18 cellular contexts compared by ENCODE assay signal in genomic region chr9:115687356-115687755, GRCh38.
A peak's percentile ranks its signal among the peaks of the same experiment; 100 is the strongest.
DNase-seq lines count a peak whose midpoint lies in the region; ATAC-seq, FAIRE-seq and TF ChIP-seq lines count a peak whose summit lies in the region.
"Had no signal": no experiment of that assay in that cellular context is flagged by ENCODE, and none has a peak within 500 bp of the region (broad histone marks: within the 10 kb centered on the region; RNA-seq: fewer than 3 reads in every experiment).

No MANE protein-coding gene starts in this region.

- POLR2A ChIA-PET in MCF 10A (lab: Yijun Ruan, JAX) (no interaction called here), IMR-90 (lab: Charles Lee; ENCODE audit: unreplicated experiment) (no interaction called here)
- POLR2A ChIA-PET in activated CD4-positive, alpha-beta memory T cell treated with anti-CD3 and anti-CD28 coated beads for 36 hours (lab: Charles Lee), result no interaction called here
- POLR2A ChIA-PET in activated CD4-positive, alpha-beta T cell treated with anti-CD3 and anti-CD28 coated beads for 36 hours (lab: Charles Lee), result no interaction called here

- TF ChIP-seq POLR2A in breast epithelium (IDR thresholded peaks at IDR 0.05), result no peak
- TF ChIP-seq POLR2A in IMR-90 (IDR thresholded peaks at IDR 0.05; ENCODE audit: low read depth, low read length), result no peak

- H3K27ac Mint-ChIP-seq in MCF 10A (ENCODE audit: low read depth, unreplicated experiment), result peak overlapping the region; percentile 24
- H3K27ac Mint-ChIP-seq in activated CD4-positive, alpha-beta memory T cell treated with anti-CD3 and anti-CD28 coated beads for 36 hours, result no peak overlapping the region
- H3K27ac Mint-ChIP-seq in activated CD4-positive, alpha-beta T cell treated with anti-CD3 and anti-CD28 coated beads for 36 hours, result no peak overlapping the region
- H3K27ac Mint-ChIP-seq: CD4-positive, alpha-beta memory T cell; GM23338 had no signal

- H3K27me3 ChIP-seq in breast epithelium (no peaks in the 10 kb centered on the region), IMR-90 (ENCODE audit: control insufficient read depth, insufficient read depth, low read length) (no peaks in the 10 kb centered on the region), mammary epithelial cell (ENCODE audit: insufficient read depth, low read length) (no peaks in the 10 kb centered on the region), keratinocyte (ENCODE audit: control insufficient read depth, extremely low read depth, insufficient read depth, low read length) (no peaks in the 10 kb centered on the region)

- dilution Hi-C loops in IMR-90 (cut with HindIII; ENCODE audit: low sequenced_read_pairs, unreplicated experiment), result no loop called here
- dilution Hi-C loops in mammary epithelial cell (cut with HindIII; ENCODE audit: low sequenced_read_pairs), result no loop called here
- dilution Hi-C loops in keratinocyte (cut with MboI; ENCODE audit: extremely low pct_ligation_motif_present, low sequenced_read_pairs), result no loop called here

- no peak for ATAC-seq in IMR-90 (ENCODE audit: low read depth)
- no peak for ATAC-seq in activated CD4-positive, alpha-beta T cell treated with anti-CD3 and anti-CD28 coated beads for 36 hours
- ATAC-seq: GM23338, K562 had no signal

- H3K4me2 ChIP-seq in IMR-90 (ENCODE audit: low read depth, low read length) (no peak overlapping the region), mammary epithelial cell (ENCODE audit: insufficient read depth, low read depth, low read length) (no peak overlapping the region), keratinocyte (ENCODE audit: control insufficient read depth, extremely low read depth, insufficient read depth, low read depth, low read length) (peak overlapping the region; percentile 55)
- H3K4me2 ChIP-seq: GM23338 had no signal

- no peak overlapping the region for H2AK9ac ChIP-seq in IMR-90 (replicated peaks; ENCODE audit: low read depth, low read length, poor library complexity)

- no peak overlapping the region for H4K8ac ChIP-seq in IMR-90 (ENCODE audit: low read depth in 2 of 2, low read length in 2 of 2)

- no peak overlapping the region; the same call in 1 of the 2 replicates for H2AK5ac ChIP-seq in IMR-90 (ENCODE audit: low read depth, low read length)

- peaks cover 12% of the 10 kb centered on the region for H3K9me3 Mint-ChIP-seq in MCF 10A (ENCODE audit: unreplicated experiment)
- peaks cover 2% of the 10 kb centered on the region for H3K9me3 Mint-ChIP-seq in activated CD4-positive, alpha-beta memory T cell treated with anti-CD3 and anti-CD28 coated beads for 36 hours
- no peaks in the 10 kb centered on the region for H3K9me3 Mint-ChIP-seq in activated CD4-positive, alpha-beta T cell treated with anti-CD3 and anti-CD28 coated beads for 36 hours (ENCODE audit: low read depth)

- H3K4me1 ChIP-seq in breast epithelium, result no peaks in the 10 kb centered on the region
- H3K4me1 ChIP-seq in IMR-90 (ENCODE audit: control insufficient read depth, insufficient read depth, low read length), result peaks cover 7% of the 10 kb centered on the region
- peaks cover 23% of the 10 kb centered on the region for H3K4me1 ChIP-seq in mammary epithelial cell (ENCODE audit: insufficient read depth, low read length)
- peaks cover 20% of the 10 kb centered on the region for H3K4me1 ChIP-seq in keratinocyte (ENCODE audit: control insufficient read depth, extremely low read depth, insufficient read depth, low read length)

- H3K36me3 Mint-ChIP-seq in MCF 10A (ENCODE audit: insufficient read depth, unreplicated experiment), result no peaks in the 10 kb centered on the region
- no peaks in the 10 kb centered on the region for H3K36me3 Mint-ChIP-seq in activated CD4-positive, alpha-beta memory T cell treated with anti-CD3 and anti-CD28 coated beads for 36 hours
- H3K36me3 Mint-ChIP-seq in activated CD4-positive, alpha-beta T cell treated with anti-CD3 and anti-CD28 coated beads for 36 hours (ENCODE audit: low read depth), result no peaks in the 10 kb centered on the region
- H3K36me3 Mint-ChIP-seq: CD4-positive, alpha-beta memory T cell had no signal

- TF ChIP-seq RAD21 in IMR-90 (IDR thresholded peaks at IDR 0.05; ENCODE audit: low read length), result no peak

- H3K56ac ChIP-seq in IMR-90 (ENCODE audit: extremely low read depth, insufficient read depth, low read length), result no peak overlapping the region

- in situ Hi-C loops in IMR-90 (cut with MboI; ENCODE audit: low sequenced_read_pairs), result no loop called here
- in situ Hi-C loops in mammary epithelial cell (cut with MboI; ENCODE audit: low sequenced_read_pairs in 2 of 2), result loop anchor here in 1 of 2 donors (10.0 kb wide), 1 partner anchor 83 kb away; no protein-coding TSS in a partner anchor

- no peaks in the 10 kb centered on the region for H3K79me1 ChIP-seq in IMR-90 (ENCODE audit: low read depth in 1 of 2, low read length in 2 of 2)

- H3K27ac ChIP-seq in breast epithelium (no peak overlapping the region), IMR-90 (ENCODE audit: insufficient read depth, low read length) (no peak overlapping the region), mammary epithelial cell (ENCODE audit: insufficient read depth, low read depth, low read length) (no peak overlapping the region), keratinocyte (ENCODE audit: control insufficient read depth, insufficient read depth, low read length) (no peak overlapping the region)
- H3K27ac ChIP-seq: C4-2B, HL-60 had no signal

- H2BK20ac ChIP-seq in IMR-90 (ENCODE audit: low read depth, low read length), result no peak overlapping the region

- no peak overlapping the region; the same call in 1 of the 2 replicates for H3K18ac ChIP-seq in IMR-90 (ENCODE audit: low read depth, low read length)

- peak overlapping the region; percentile 20; the same call in 1 of the 2 replicates for H2BK120ac ChIP-seq in IMR-90 (ENCODE audit: low read depth, low read length)

- no peaks in the 10 kb centered on the region for H3K27me3 Mint-ChIP-seq in MCF 10A (ENCODE audit: insufficient read depth, unreplicated experiment)
- H3K27me3 Mint-ChIP-seq in activated CD4-positive, alpha-beta memory T cell treated with anti-CD3 and anti-CD28 coated beads for 36 hours, result peaks cover 3% of the 10 kb centered on the region
- no peaks in the 10 kb centered on the region for H3K27me3 Mint-ChIP-seq in activated CD4-positive, alpha-beta T cell treated with anti-CD3 and anti-CD28 coated beads for 36 hours

- no peak overlapping the region for H4K91ac ChIP-seq in IMR-90 (ENCODE audit: insufficient read depth, low read depth, low read length)

- peaks cover 26% of the 10 kb centered on the region for H3K4me1 Mint-ChIP-seq in MCF 10A (ENCODE audit: insufficient read depth, unreplicated experiment)
- no peaks in the 10 kb centered on the region for H3K4me1 Mint-ChIP-seq in activated CD4-positive, alpha-beta memory T cell treated with anti-CD3 and anti-CD28 coated beads for 36 hours (ENCODE audit: low read depth)
- no peaks in the 10 kb centered on the region for H3K4me1 Mint-ChIP-seq in activated CD4-positive, alpha-beta T cell treated with anti-CD3 and anti-CD28 coated beads for 36 hours
- H3K4me1 Mint-ChIP-seq: CD4-positive, alpha-beta memory T cell; GM23338 had no signal

- peaks cover 5% of the 10 kb centered on the region; the same call in 1 of the 2 replicates for H3K9me1 ChIP-seq in IMR-90 (ENCODE audit: insufficient read depth, low read length)
- H3K9me1 ChIP-seq in keratinocyte (ENCODE audit: control insufficient read depth, extremely low read depth, insufficient read depth, low read length), result no peaks in the 10 kb centered on the region

- no peak overlapping the region; the same call in 1 of the 2 replicates for H4K5ac ChIP-seq in IMR-90 (ENCODE audit: low read depth, low read length)

- H2BK15ac ChIP-seq in IMR-90 (ENCODE audit: low read depth, low read length), result no peak overlapping the region

- H2BK5ac ChIP-seq in IMR-90 (ENCODE audit: low read depth, low read length, poor library complexity, severe bottlenecking), result no peak overlapping the region

- no peak for DNase-seq in MCF 10A (ENCODE audit: unreplicated experiment)
- DNase-seq in breast epithelium (ENCODE audit: low spot score in 2 of 2), result no peak
- DNase-seq in IMR-90, result no peak
- peak; percentile 55 for DNase-seq in mammary epithelial cell
- no peak for DNase-seq in keratinocyte (ENCODE audit: low read depth, low spot score)
- no peak for DNase-seq in activated CD4-positive, alpha-beta memory T cell treated with anti-CD3 and anti-CD28 coated beads for 36 hours
- DNase-seq in activated CD4-positive, alpha-beta T cell treated with anti-CD3 and anti-CD28 coated beads for 36 hours, result no peak
- DNase-seq in stimulated activated CD4-positive, alpha-beta T cell treated with anti-CD3 and anti-CD28 coated beads, Interleukin-2, amount 100 ng/mL, for 24 hours, result no peak
- DNase-seq: AML-193; CD4-positive, alpha-beta memory T cell; DMS153; DMS79; GF-D8; HCEC 1CT had no signal

- H3K4me3 ChIP-seq in breast epithelium (no peak overlapping the region), IMR-90 (ENCODE audit: insufficient read depth, low read depth, low read length) (no peak overlapping the region), mammary epithelial cell (replicated peaks in 1 of 3; ENCODE audit: insufficient read depth in 1 of 3, low read depth in 2 of 3, low read length in 3 of 3) (no peak overlapping the region), keratinocyte (ENCODE audit: control insufficient read depth in 2 of 3, extremely low read depth in 1 of 3, insufficient read depth in 2 of 3, low read depth in 1 of 3, low read length in 3 of 3) (peak overlapping the region in 1 of 3 experiments; percentile 12)
- H3K4me3 ChIP-seq: GM23338, K562 had no signal

- H3K79me2 ChIP-seq in mammary epithelial cell (ENCODE audit: insufficient read depth, low read length) (no peaks in the 10 kb centered on the region), keratinocyte (ENCODE audit: control insufficient read depth, insufficient read depth, low read length) (no peaks in the 10 kb centered on the region)

- no peak overlapping the region for H3K14ac ChIP-seq in IMR-90 (replicated peaks; ENCODE audit: low read depth, low read length)

- H2AFZ ChIP-seq in IMR-90 (replicated peaks; ENCODE audit: low read length, poor library complexity) (no peak overlapping the region), mammary epithelial cell (ENCODE audit: low read depth, low read length) (peak overlapping the region; percentile 35), keratinocyte (ENCODE audit: control insufficient read depth, low read length) (peak overlapping the region; percentile 70)
- H2AFZ ChIP-seq: GM23338 had no signal

- no peaks in the 10 kb centered on the region for H3K9me3 ChIP-seq in breast epithelium
- H3K9me3 ChIP-seq in IMR-90 (ENCODE audit: control insufficient read depth, insufficient read depth, low read length), result no peaks in the 10 kb centered on the region
- H3K9me3 ChIP-seq in mammary epithelial cell (replicated peaks; ENCODE audit: insufficient read depth, low read length), result no peaks in the 10 kb centered on the region
- H3K9me3 ChIP-seq in keratinocyte (ENCODE audit: control insufficient read depth, low read depth, low read length), result no peaks in the 10 kb centered on the region

- CTCF ChIA-PET in MCF 10A (lab: Yijun Ruan, JAX) (interaction anchor here (0.6 to 1.5 kb wide), 3 partner anchors 26 to 94 kb away, joined by 3 to 5 read pairs (median 3); no protein-coding TSS in a partner anchor), IMR-90 (lab: Yijun Ruan, JAX) (no interaction called here), mammary epithelial cell (lab: Charles Lee; ENCODE audit: low non-redundant PET) (no interaction called here)
- CTCF ChIA-PET in activated CD4-positive, alpha-beta memory T cell treated with anti-CD3 and anti-CD28 coated beads for 36 hours (lab: Charles Lee), result no interaction called here
- CTCF ChIA-PET in activated CD4-positive, alpha-beta T cell treated with anti-CD3 and anti-CD28 coated beads for 36 hours (lab: Charles Lee), result no interaction called here

- H3K4me3 Mint-ChIP-seq in MCF 10A (ENCODE audit: unreplicated experiment), result no peak overlapping the region
- no peak overlapping the region for H3K4me3 Mint-ChIP-seq in activated CD4-positive, alpha-beta memory T cell treated with anti-CD3 and anti-CD28 coated beads for 36 hours
- no peak overlapping the region for H3K4me3 Mint-ChIP-seq in activated CD4-positive, alpha-beta T cell treated with anti-CD3 and anti-CD28 coated beads for 36 hours
- H3K4me3 Mint-ChIP-seq: CD4-positive, alpha-beta memory T cell; GM23338 had no signal

- no peak for FAIRE-seq in keratinocyte (lab: Jason Lieb, UNC)
- FAIRE-seq: K562 had no signal

- H3K4ac ChIP-seq in IMR-90 (ENCODE audit: low read depth, low read length), result no peak overlapping the region

- WGBS in IMR-90 (ENCODE audit: extremely low coverage in 2 of 2, insufficient read length in 1 of 2), 2 experiments, result no CpG with 5 or more reads among the region's 3 CpGs
- 78% methylated on average over 3 of the region's 3 CpGs for WGBS in mammary epithelial cell (ENCODE audit: low coverage, missing lambda C conversion rate)

- H3K23ac ChIP-seq in IMR-90 (ENCODE audit: low read depth, low read length), result no peak overlapping the region

- no peak for TF ChIP-seq CTCF in MCF 10A (IDR thresholded peaks at IDR 0.05; ENCODE audit: unreplicated experiment)
- TF ChIP-seq CTCF in breast epithelium (IDR thresholded peaks at IDR 0.05), result no peak
- TF ChIP-seq CTCF in IMR-90 (conservative IDR thresholded peaks at IDR 0.05; ENCODE audit: low read depth, low read length), result no peak
- no peak for TF ChIP-seq CTCF in mammary epithelial cell (conservative IDR thresholded peaks at IDR 0.05 in 1 of 2, IDR thresholded peaks at IDR 0.05 in 1 of 2; ENCODE audit: extremely low read depth in 1 of 2, insufficient read depth in 1 of 2, low read depth in 1 of 2, low read length in 2 of 2)
- TF ChIP-seq CTCF in keratinocyte (optimal IDR thresholded peaks at IDR 0.05 in 1 of 3, IDR thresholded peaks at IDR 0.05 in 1 of 3, conservative IDR thresholded peaks at IDR 0.05 in 1 of 3; ENCODE audit: extremely low read depth in 1 of 3, insufficient read depth in 2 of 3, low read length in 3 of 3), result no peak

- intact Hi-C loops in MCF 10A (cut with micrococcal nuclease), result no loop called here
- intact Hi-C loops in breast epithelium (cut with DNase I; ENCODE audit: low total_unique reads), result loop anchor here (2.0 kb wide), 1 partner anchor 21 kb away; no protein-coding TSS in a partner anchor
- intact Hi-C loops in IMR-90 (cut with micrococcal nuclease), result no loop called here
- intact Hi-C loops in mammary epithelial cell (cut with micrococcal nuclease), result no loop called here
- intact Hi-C loops in activated CD4-positive, alpha-beta memory T cell treated with anti-CD3 and anti-CD28 coated beads for 36 hours (cut with micrococcal nuclease), result no loop called here
- intact Hi-C loops in activated CD4-positive, alpha-beta T cell treated with anti-CD3 and anti-CD28 coated beads for 36 hours (cut with DNase I, micrococcal nuclease), result no loop called here

- no peaks in the 10 kb centered on the region for H4K20me1 ChIP-seq in IMR-90 (ENCODE audit: insufficient read depth, low read length)
- H4K20me1 ChIP-seq in mammary epithelial cell (ENCODE audit: insufficient read depth, low read length), result no peaks in the 10 kb centered on the region
- H4K20me1 ChIP-seq in keratinocyte (ENCODE audit: control insufficient read depth, extremely low read depth, insufficient read depth, low read length), result no peaks in the 10 kb centered on the region

- BruUV-seq in MCF 10A (replicated peaks; lab: Mats Ljungman, UMichigan) (no TSS peak), IMR-90 (replicated peaks; lab: Mats Ljungman, UMichigan) (no TSS peak), mammary epithelial cell (replicated peaks; lab: Mats Ljungman, UMichigan) (no TSS peak)

- H3K9ac ChIP-seq in IMR-90 (ENCODE audit: low read depth, low read length), result no peak overlapping the region
- H3K9ac ChIP-seq in mammary epithelial cell (ENCODE audit: insufficient read depth, low read length), result no peak overlapping the region
- H3K9ac ChIP-seq in keratinocyte (ENCODE audit: control insufficient read depth, extremely low read depth, insufficient read depth, low read length), result no peak overlapping the region

- H3K36me3 ChIP-seq in breast epithelium (no peaks in the 10 kb centered on the region), IMR-90 (ENCODE audit: control insufficient read depth, insufficient read depth, low read length) (no peaks in the 10 kb centered on the region), mammary epithelial cell (ENCODE audit: insufficient read depth, low read length) (no peaks in the 10 kb centered on the region), keratinocyte (ENCODE audit: control insufficient read depth in 2 of 2, extremely low read depth in 1 of 2, insufficient read depth in 2 of 2, low read length in 2 of 2) (no peaks in the 10 kb centered on the region)
